In genomic region chr14:73557201-73557600, GRCh38 we compare ENCODE assay signal across 6 cellular contexts. TPM values are rescaled to one million over a fixed set of nuclear protein-coding genes. Genes with fewer than 3 reads are reported as not detected.
"Had no signal": no experiment of that assay in that cellular context is flagged by ENCODE, and none has a peak within 500 bp of the region (broad histone marks: within the 10 kb centered on the region; RNA-seq: fewer than 3 reads in every experiment).

No MANE protein-coding gene starts in this region.

RNA-seq across cellular contexts. Expression of gene HEATR4, which starts 1.5 kb away (rescaled TPM):
- total RNA-seq: HT1080, IMR-90, K562 had no signal
- polyA plus RNA-seq: HepG2, IMR-90, K562 had no signal

RNA-seq across cellular contexts. Expression of gene ACOT2, which starts 11.8 kb away (rescaled TPM):
- total RNA-seq: K562 had no signal

RNA-seq across cellular contexts. Expression of gene ACOT1, which starts 20.3 kb away (rescaled TPM):
- total RNA-seq: HT1080, K562 had no signal

RNA-seq across cellular contexts. Expression of gene ACOT4, which starts 34.5 kb away (rescaled TPM):
- total RNA-seq: HT1080, K562 had no signal
- polyA plus RNA-seq: K562 had no signal

RNA-seq across cellular contexts. Expression of gene ACOT6, which starts 55.1 kb away (rescaled TPM):
- total RNA-seq: HT-29, HT1080, IMR-90, K562 had no signal
- polyA plus RNA-seq: IgD-negative memory B cell, IMR-90, K562 had no signal
